ENCODE assay signal across 11 cellular contexts in the genomic region with DNA sequence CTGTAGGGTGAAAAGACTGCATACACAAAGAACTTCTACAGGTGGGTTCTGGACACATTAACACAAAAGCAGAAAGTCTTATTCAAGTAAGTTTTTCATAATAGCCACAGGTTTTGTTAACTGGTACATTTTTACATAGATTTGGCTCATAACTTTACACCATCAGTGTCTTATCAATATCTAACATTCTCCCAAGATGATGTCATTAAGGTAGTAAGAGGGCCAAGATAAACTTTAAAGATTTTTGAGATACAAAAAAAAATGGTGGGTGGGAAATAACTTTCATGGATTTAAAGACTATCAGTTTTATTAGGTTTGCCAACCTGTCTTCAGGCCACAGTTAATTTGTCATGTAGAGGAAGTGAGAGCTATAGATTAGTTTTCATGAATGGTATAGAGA. TPM values are rescaled to one million over a fixed set of nuclear protein-coding genes. Genes with fewer than 3 reads are reported as not detected.
DNase-seq lines count a peak whose midpoint lies in the region; ATAC-seq and TF ChIP-seq lines count a peak whose summit lies in the region.
"Had no signal": no experiment of that assay in that cellular context is flagged by ENCODE, and none has a peak within 500 bp of the region (broad histone marks: within the 10 kb centered on the region; RNA-seq: fewer than 3 reads in every experiment).

No MANE protein-coding gene starts in this region.

- H3K9me2 ChIP-seq in PC-9 (ENCODE audit: insufficient read depth): no peaks in the 10 kb centered on the region

- 0 out of 2 replicates have a peak, but pooled peaks cover 4% of the 10 kb centered on the region for H3K36me3 ChIP-seq in PC-9 (ENCODE audit: low read depth)
- no peaks in the 10 kb centered on the region for H3K36me3 ChIP-seq in endocrine pancreas (ENCODE audit: control insufficient read depth, insufficient read depth, low read length)

- no peaks in the 10 kb centered on the region for H3K27me3 Mint-ChIP-seq in activated T-cell treated with anti-CD3 and anti-CD28 coated beads, Interleukin-2, amount 50 U/mL, for 24 hours

- no peak for ATAC-seq in GM21390 (IDR thresholded peaks at IDR 0.05; ENCODE audit: unreplicated experiment)

- peaks cover 53% of the 10 kb centered on the region for H3K4me1 Mint-ChIP-seq in activated T-cell treated with anti-CD3 and anti-CD28 coated beads, Interleukin-2, amount 50 U/mL, for 24 hours (ENCODE audit: low read depth)

- peaks cover 7% of the 10 kb centered on the region; the same call in 1 of the 2 replicates for H3K4me1 ChIP-seq in PC-9 (replicated peaks; ENCODE audit: insufficient read depth)
- H3K4me1 ChIP-seq in endocrine pancreas (ENCODE audit: control insufficient read depth, insufficient read depth, low read length): peaks cover 10% of the 10 kb centered on the region

- peak overlapping the region; percentile 92; the same call in 1 of the 2 replicates for H3K4me3 ChIP-seq in PC-9
- peak overlapping the region; percentile 66 for H3K4me3 ChIP-seq in endocrine pancreas (ENCODE audit: control insufficient read depth, insufficient read depth, low read length)
- peak overlapping the region; percentile 98 for H3K4me3 ChIP-seq in retinal pigment epithelial cell (ENCODE audit: low read length)

- H3K4me3 Mint-ChIP-seq in activated T-cell treated with anti-CD3 and anti-CD28 coated beads, Interleukin-2, amount 50 U/mL, for 24 hours: peak overlapping the region; percentile 96

- peaks cover 92% of the 10 kb centered on the region for H3K36me3 Mint-ChIP-seq in activated T-cell treated with anti-CD3 and anti-CD28 coated beads, Interleukin-2, amount 50 U/mL, for 24 hours (ENCODE audit: low read depth)

- H3K27me3 ChIP-seq in PC-9 (ENCODE audit: insufficient read depth, low read depth) (no peaks in the 10 kb centered on the region), endocrine pancreas (ENCODE audit: control insufficient read depth, insufficient read depth, low read length) (no peaks in the 10 kb centered on the region)
- H3K27me3 ChIP-seq: cardiac muscle cell had no signal

- peaks cover 12% of the 10 kb centered on the region; the same call in 1 of the 2 replicates for H4K20me1 ChIP-seq in PC-9 (ENCODE audit: insufficient read depth)

- POLR2A ChIA-PET in PC-9 (lab: Charles Lee; ENCODE audit: unreplicated experiment): no interaction called here

- CTCF ChIA-PET in PC-9 (lab: Charles Lee): no interaction called here

- H3F3A ChIP-seq in PC-9 (ENCODE audit: insufficient read depth, low read depth): peaks cover 10% of the 10 kb centered on the region; the same call in 1 of the 2 replicates

- H2AFZ ChIP-seq in PC-9: no peak overlapping the region

- intact Hi-C loops in PC-9 (cut with micrococcal nuclease; ENCODE audit: unreplicated experiment): loop anchor here (2.0 to 10.0 kb wide), 2 partner anchors 73 to 117 kb away; partner anchors contain the start of gene HNRNPC

- peaks cover 59% of the 10 kb centered on the region for H3K79me2 ChIP-seq in PC-9 (ENCODE audit: low read depth)

- H3K9me3 Mint-ChIP-seq in activated T-cell treated with anti-CD3 and anti-CD28 coated beads, Interleukin-2, amount 50 U/mL, for 24 hours: no peaks in the 10 kb centered on the region

- no TSS peak for BruUV-seq in PC-9 (replicated peaks; lab: Mats Ljungman, UMichigan)

- no peak overlapping the region for H3K27ac ChIP-seq in PC-9

- no peak for DNase-seq in activated T-cell treated with anti-CD3 and anti-CD28 coated beads, Interleukin-2, amount 50 U/mL, for 24 hours
- DNase-seq in activated T-cell treated with anti-CD3 and anti-CD28 coated beads, Interleukin-2, amount 50 U/mL, for 48 hours: no peak
- DNase-seq in PC-9 (no peak), retinal pigment epithelial cell (ENCODE audit: low read depth) (no peak), NCI-H524 (lab: John Stamatoyannopoulos, UW) (no peak), foreskin melanocyte (no peak)
- DNase-seq: C1 segment of cervical spinal cord, T1000 had no signal

- no peaks in the 10 kb centered on the region for H3K9me3 ChIP-seq in PC-9 (ENCODE audit: insufficient read depth, low read depth)
- H3K9me3 ChIP-seq in endocrine pancreas (ENCODE audit: control insufficient read depth, low read length): no peaks in the 10 kb centered on the region

- H3K9ac ChIP-seq in endocrine pancreas (ENCODE audit: control insufficient read depth, insufficient read depth, low read length): no peak overlapping the region

- H3K4me2 ChIP-seq in PC-9: peak overlapping the region; percentile 91

- peak overlapping the region; percentile 98 for H3K27ac Mint-ChIP-seq in activated T-cell treated with anti-CD3 and anti-CD28 coated beads, Interleukin-2, amount 50 U/mL, for 24 hours

- TF ChIP-seq CTCF in PC-9 (conservative IDR thresholded peaks at IDR 0.05) (no peak), retinal pigment epithelial cell (conservative IDR thresholded peaks at IDR 0.05; ENCODE audit: low read depth, low read length) (no peak)

RNA-seq across cellular contexts. Expression of gene SUPT16H, which starts 1.7 kb away (rescaled TPM):
- total RNA-seq in PC-9 (2021): 57.2 and 65.4 TPM in 2 replicates
